In the genomic region with DNA sequence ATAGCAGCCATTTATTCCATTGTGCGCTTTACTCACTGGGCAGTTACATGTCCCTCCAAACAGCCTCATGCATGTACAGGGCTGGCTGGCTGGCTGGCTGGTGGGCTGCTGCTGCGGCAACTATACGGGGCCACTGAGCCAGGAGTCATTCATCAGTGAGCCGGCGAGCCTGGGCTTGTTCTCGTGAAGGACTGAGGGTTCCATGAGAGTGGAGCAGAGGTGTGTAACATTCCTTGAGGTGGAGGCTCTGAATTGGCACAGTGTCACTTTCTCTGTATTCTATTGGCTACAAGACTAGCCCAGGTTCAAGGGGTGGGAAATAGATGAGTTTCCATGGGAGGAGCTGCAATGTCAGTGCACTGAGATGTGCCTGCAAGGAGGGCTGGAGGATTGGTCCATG, we compare ENCODE assay signal across 24 cellular contexts.
DNase-seq lines count a peak whose midpoint lies in the region; ATAC-seq and TF ChIP-seq lines count a peak whose summit lies in the region.
"Had no signal": no experiment of that assay in that cellular context is flagged by ENCODE, and none has a peak within 500 bp of the region (broad histone marks: within the 10 kb centered on the region; RNA-seq: fewer than 3 reads in every experiment).

No MANE protein-coding gene starts in this region.

- H3K36me3 Mint-ChIP-seq in central memory CD8-positive, alpha-beta T cell (ENCODE audit: insufficient read depth) = peaks cover 2% of the 10 kb centered on the region
- H3K36me3 Mint-ChIP-seq in natural killer cell = no peaks in the 10 kb centered on the region

- no peaks in the 10 kb centered on the region for H3K27me3 ChIP-seq in colonic mucosa
- H3K27me3 ChIP-seq: BLaER1 treated with 17β-estradiol and CSF1 and Interleukin-3, amounts not matched to agents 10 nM and 100 nM; neural progenitor cell had no signal

- H3K9me3 ChIP-seq in colonic mucosa = no peaks in the 10 kb centered on the region
- H3K9me3 ChIP-seq: BLaER1 treated with 17β-estradiol and CSF1 and Interleukin-3, amounts not matched to agents 10 nM and 100 nM had no signal

- in situ Hi-C loops in Caki2 (cut with HindIII; ENCODE audit: low pct_unique_long_range_greater_than_20kb, low sequenced_read_pairs) = no loop called here

- no peaks in the 10 kb centered on the region for H3K9me3 Mint-ChIP-seq in central memory CD8-positive, alpha-beta T cell
- no peaks in the 10 kb centered on the region for H3K9me3 Mint-ChIP-seq in natural killer cell
- H3K9me3 Mint-ChIP-seq: HFFc6; neural progenitor cell; T-helper 1 cell treated with Interleukin-12 subunit alpha and Interleukin-12 subunit beta and Interleukin-4 antibody, amounts not matched to agents 30 μg/mL and 1 μg/mL, for 36 hours had no signal

- no peak overlapping the region for H3K4me3 ChIP-seq in colonic mucosa
- H3K4me3 ChIP-seq: BLaER1 treated with 17β-estradiol and CSF1 and Interleukin-3, amounts not matched to agents 10 nM and 100 nM; dorsolateral prefrontal cortex; neural progenitor cell had no signal

- TF ChIP-seq CTCF in natural killer cell (IDR thresholded peaks at IDR 0.05) = no peak
- no peak for TF ChIP-seq CTCF in colonic mucosa (IDR thresholded peaks at IDR 0.05)

- H3K27ac ChIP-seq in colonic mucosa = no peak overlapping the region
- H3K27ac ChIP-seq: BLaER1 treated with 17β-estradiol and CSF1 and Interleukin-3, amounts not matched to agents 10 nM and 100 nM; dorsolateral prefrontal cortex; neural progenitor cell had no signal

- intact Hi-C loops in natural killer cell (cut with micrococcal nuclease) (no loop called here), colonic mucosa (cut with DNase I) (no loop called here)

- peaks cover 20% of the 10 kb centered on the region for H3K4me1 Mint-ChIP-seq in central memory CD8-positive, alpha-beta T cell
- peaks cover 56 to 62% of the 10 kb centered on the region in 2 donors for H3K4me1 Mint-ChIP-seq in natural killer cell
- H3K4me1 Mint-ChIP-seq: neural progenitor cell had no signal

- peak; percentile 37 for DNase-seq in Caki2 (ENCODE audit: low read depth)
- peak; percentile 7 for DNase-seq in NCI-H2171 (lab: John Stamatoyannopoulos, UW)
- DNase-seq in central memory CD8-positive, alpha-beta T cell (ENCODE audit: low spot score in 2 of 2) = no peak
- no peak for DNase-seq in natural killer cell
- no peak for DNase-seq in colonic mucosa
- DNase-seq in KG1 (lab: John Stamatoyannopoulos, UW) = no peak
- DNase-seq: ACHN; activated CD4-positive, alpha-beta T cell treated with anti-CD3 and anti-CD28 coated beads, Interleukin-2, amount 50 U/mL, for 1 hour; Calu3; dorsolateral prefrontal cortex; HFFc6; left colon; midbrain; NCI-H1417 treated with DMSO at 0.1 percent for 48 hours; NCI-H69; OCI-M1; SIG-M5; stimulated activated CD8-positive, alpha-beta memory T cell treated with anti-CD3 and anti-CD28 coated beads, Interleukin-4, amount 100 ng/mL, for 48 hours; substantia nigra had no signal

- H3K4me3 Mint-ChIP-seq in central memory CD8-positive, alpha-beta T cell = no peak overlapping the region
- H3K4me3 Mint-ChIP-seq in natural killer cell = no peak overlapping the region
- H3K4me3 Mint-ChIP-seq: HFFc6; neural progenitor cell; T-helper 1 cell treated with Interleukin-12 subunit alpha and Interleukin-12 subunit beta and Interleukin-4 antibody, amounts not matched to agents 30 μg/mL and 1 μg/mL, for 36 hours had no signal

- H3K27me3 Mint-ChIP-seq in central memory CD8-positive, alpha-beta T cell = no peaks in the 10 kb centered on the region
- no peaks in the 10 kb centered on the region for H3K27me3 Mint-ChIP-seq in natural killer cell (ENCODE audit: low read depth in 2 of 2)

- peak overlapping the region; percentile 53 for H3K27ac Mint-ChIP-seq in central memory CD8-positive, alpha-beta T cell (ENCODE audit: low read depth)
- H3K27ac Mint-ChIP-seq in natural killer cell = peak overlapping the region; percentile 12 to 73
- H3K27ac Mint-ChIP-seq: HFFc6; neural progenitor cell; T-helper 1 cell treated with Interleukin-12 subunit alpha and Interleukin-12 subunit beta and Interleukin-4 antibody, amounts not matched to agents 30 μg/mL and 1 μg/mL, for 36 hours had no signal

- no peak overlapping the region for H3K9ac ChIP-seq in colonic mucosa (ENCODE audit: low read depth in 2 of 2, low read length in 2 of 2)
- H3K9ac ChIP-seq: BLaER1 treated with 17β-estradiol and CSF1 and Interleukin-3, amounts not matched to agents 10 nM and 100 nM; neural progenitor cell had no signal

- no peaks in the 10 kb centered on the region for H3K36me3 ChIP-seq in colonic mucosa
- H3K36me3 ChIP-seq: neural progenitor cell had no signal

- no peak for ATAC-seq in central memory CD8-positive, alpha-beta T cell (replicated peaks; ENCODE audit: extremely low read depth, poor library complexity, severe bottlenecking)
- ATAC-seq in natural killer cell = no peak
- no peak for ATAC-seq in GM19452 (IDR thresholded peaks at IDR 0.05; ENCODE audit: unreplicated experiment)
- no peak for ATAC-seq in GM18867 (IDR thresholded peaks at IDR 0.05; ENCODE audit: unreplicated experiment)
- ATAC-seq: left colon had no signal

- no peaks in the 10 kb centered on the region for H3K4me1 ChIP-seq in colonic mucosa

Comparison
In these comparisons a context has a peak if more than half of its experiments do, and no peak if none do; other contexts are left out.
1. DNase-seq: peak in Caki2 (single experiment) and NCI-H2171 (single experiment); none in central memory CD8-positive, alpha-beta T cell (0 of 2), natural killer cell (single experiment), colonic mucosa (single experiment) and KG1 (single experiment).